8 cellular contexts compared by ENCODE assay signal in the genomic region with DNA sequence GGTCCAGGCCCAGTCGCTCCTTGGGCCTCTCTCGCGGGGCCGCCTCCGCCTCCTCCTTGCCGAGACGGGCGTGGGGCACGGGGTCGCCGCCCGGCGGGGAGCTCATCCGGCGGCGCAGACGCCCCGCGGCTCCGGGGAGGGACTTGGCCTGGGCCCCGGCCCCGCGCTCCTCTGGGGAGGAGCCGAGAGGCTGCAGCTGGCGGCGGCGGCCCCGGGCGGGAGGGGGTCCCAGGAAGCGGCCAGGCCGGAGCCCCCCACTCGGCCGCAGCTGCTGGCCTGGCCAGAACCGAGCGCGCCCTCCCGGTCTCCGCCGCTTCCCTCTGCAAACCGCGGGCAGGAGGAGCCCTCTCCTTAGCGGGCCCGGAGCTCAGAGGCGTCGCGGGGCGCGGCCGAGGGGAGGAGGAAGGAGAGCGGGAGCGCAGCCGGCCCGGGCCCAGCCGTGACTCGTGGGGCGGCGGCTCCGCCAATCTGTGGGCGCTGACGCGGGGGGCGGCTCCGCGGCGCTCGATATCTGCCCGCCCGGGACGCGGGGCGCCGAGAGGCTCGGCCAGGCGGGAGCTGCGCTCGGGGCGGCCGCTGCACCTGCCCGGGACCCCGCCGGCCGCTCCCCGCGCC. TPM values are rescaled to one million over a fixed set of nuclear protein-coding genes. Genes with fewer than 3 reads are reported as not detected.
DNase-seq lines count a peak whose midpoint lies in the region; ATAC-seq, FAIRE-seq and TF ChIP-seq lines count a peak whose summit lies in the region.

TSS of gene FAM20C (plus strand) at position 537 of the 615 bp plus-strand sequence. CDS start 629 bp downstream, outside the sequence.

- no peaks in the 10 kb centered on the region for H3K79me2 ChIP-seq in trophoblast cell (ENCODE audit: control insufficient read depth, insufficient read depth, low read length, poor library complexity)

- no peak for TF ChIP-seq EP300 in A549 (IDR thresholded peaks at IDR 0.05)

- no peak within 1 kb of the TSS for H3K9ac ChIP-seq in trophoblast cell (ENCODE audit: low read length)

- H2AFZ ChIP-seq in trophoblast cell (ENCODE audit: insufficient read depth, low read length, poor library complexity) = peak within 1 kb of the TSS; percentile 5

- H3K27me3 ChIP-seq in right cardiac atrium (ENCODE audit: control insufficient read depth, insufficient read depth) (no peaks in the 10 kb centered on the region), trophoblast cell (ENCODE audit: insufficient read depth, low read length) (peaks cover 37% of the 10 kb centered on the region)

- no peak for TF ChIP-seq CTCF in A549 (IDR thresholded peaks at IDR 0.05)
- no peak for TF ChIP-seq CTCF in astrocyte of the spinal cord (IDR thresholded peaks at IDR 0.05; ENCODE audit: low read depth, low read length)

- no peak within 1 kb of the TSS for H4K8ac ChIP-seq in trophoblast cell (ENCODE audit: low read depth, low read length)

- no peaks in the 10 kb centered on the region for H3K36me3 ChIP-seq in trophoblast cell (ENCODE audit: control insufficient read depth in 1 of 2, insufficient read depth in 2 of 2, low read length in 2 of 2)

- no peak within 1 kb of the TSS for H2BK120ac ChIP-seq in trophoblast cell (ENCODE audit: insufficient read depth, low read length, poor library complexity)

- 0% methylated on average over 6 of the region's 84 CpGs for WGBS in A549 (ENCODE audit: missing lambda C conversion rate)
- WGBS in right cardiac atrium = under 1% methylated on average over 84 of the region's 84 CpGs
- WGBS in trophoblast cell (ENCODE audit: extremely low coverage, insufficient coverage, insufficient read length) = no CpG with 5 or more reads among the region's 84 CpGs

- peak within 1 kb of the TSS; percentile 96 for H3K4me2 ChIP-seq in A549
- H3K4me2 ChIP-seq in trophoblast cell (ENCODE audit: low read length) = peak within 1 kb of the TSS; percentile 81

- no peak within 1 kb of the TSS for H3K4ac ChIP-seq in trophoblast cell (ENCODE audit: low read depth, low read length)

- DNase-seq in A549 (ENCODE audit: low read depth in 1 of 2, low spot score in 1 of 2) (peak; percentile 80 to 91), HS-5 (ENCODE audit: low read depth) (peak; percentile 36), SKM-1 (lab: John Stamatoyannopoulos, UW; ENCODE audit: unreplicated experiment) (peak; percentile 31), astrocyte of the spinal cord (ENCODE audit: low read depth, low spot score) (peak; percentile 94), right cardiac atrium (peak; percentile 92 to 97 (median 95)), trophoblast cell (peak in 1 of 2 donors; percentile 37), ureter (ENCODE audit: low spot score) (peak; percentile 84)

- ATAC-seq in A549 (peak; percentile 85 to 92), right cardiac atrium (peak; percentile 88 to 91), GM19328 (IDR thresholded peaks at IDR 0.05; ENCODE audit: unreplicated experiment) (no peak)

- no peaks in the 10 kb centered on the region for H3K79me1 ChIP-seq in trophoblast cell (ENCODE audit: low read length)

- H3K14ac ChIP-seq in trophoblast cell (ENCODE audit: low read length) = no peak within 1 kb of the TSS

- TF ChIP-seq POLR2A in A549 (IDR thresholded peaks at IDR 0.05; ENCODE audit: low read length) = peak; percentile 80

- H3K27ac ChIP-seq in A549 = peak within 1 kb of the TSS; percentile 96 to 97
- peak within 1 kb of the TSS; percentile 86 for H3K27ac ChIP-seq in right cardiac atrium (ENCODE audit: low read length)
- H3K27ac ChIP-seq in trophoblast cell (ENCODE audit: low read depth, low read length) = no peak within 1 kb of the TSS

- CTCF ChIA-PET in A549 (lab: Yijun Ruan, JAX) = interaction anchor here (0.6 to 1.5 kb wide), 3 partner anchors 12 to 70 kb away, joined by 3 read pairs; no protein-coding TSS in a partner anchor

- no peak for TF ChIP-seq RAD21 in A549 (conservative IDR thresholded peaks at IDR 0.05 in 1 of 2, IDR thresholded peaks at IDR 0.05 in 1 of 2)

- H3K4me3 ChIP-seq in A549 = peak within 1 kb of the TSS; percentile 97
- peak within 1 kb of the TSS; percentile 98 for H3K4me3 ChIP-seq in astrocyte of the spinal cord (ENCODE audit: low read depth, low read length)
- H3K4me3 ChIP-seq in right cardiac atrium (ENCODE audit: low read length) = peak within 1 kb of the TSS; percentile 86
- peak within 1 kb of the TSS; percentile 66 for H3K4me3 ChIP-seq in trophoblast cell (ENCODE audit: low read depth, low read length)

- H2BK12ac ChIP-seq in trophoblast cell (ENCODE audit: low read length) = no peak within 1 kb of the TSS

- POLR2A ChIA-PET in A549 (lab: Yijun Ruan, JAX) = interaction anchor here (0.7 to 1.2 kb wide), 3 partner anchors 17 to 334 kb away, joined by 3 to 6 read pairs (median 5); no protein-coding TSS in a partner anchor

- no peak for FAIRE-seq in A549 (lab: Jason Lieb, UNC)

- H2BK5ac ChIP-seq in trophoblast cell (ENCODE audit: low read depth, low read length, poor library complexity) = no peak within 1 kb of the TSS

- in situ Hi-C loops in astrocyte of the spinal cord (cut with HindIII; ENCODE audit: low sequenced_read_pairs) = no loop called here

- H4K91ac ChIP-seq in trophoblast cell (ENCODE audit: low read depth, low read length) = no peak within 1 kb of the TSS

- H4K12ac ChIP-seq in trophoblast cell (ENCODE audit: low read depth, low read length) = no peak within 1 kb of the TSS

- intact Hi-C loops in right cardiac atrium (cut with DNase I) = loop anchor here in 1 of 4 donors (5.0 kb wide), 1 partner anchor 40 kb away; no protein-coding TSS in a partner anchor

- H3K18ac ChIP-seq in trophoblast cell (ENCODE audit: low read length) = no peak within 1 kb of the TSS

- no peak within 1 kb of the TSS for H3K23ac ChIP-seq in trophoblast cell (ENCODE audit: low read length)

- H3K9me3 ChIP-seq in A549 (no peaks in the 10 kb centered on the region), right cardiac atrium (ENCODE audit: control insufficient read depth, low read length) (no peaks in the 10 kb centered on the region), trophoblast cell (ENCODE audit: insufficient read depth, low read depth, low read length) (peaks cover 4% of the 10 kb centered on the region)

- H3K4me1 ChIP-seq in A549 = peaks cover 21% of the 10 kb centered on the region
- H3K4me1 ChIP-seq in right cardiac atrium (ENCODE audit: control insufficient read depth, insufficient read depth, low read length) = no peaks in the 10 kb centered on the region
- H3K4me1 ChIP-seq in trophoblast cell (ENCODE audit: control insufficient read depth in 1 of 2, insufficient read depth in 2 of 2, low read length in 2 of 2) = peaks cover 0 to 4% of the 10 kb centered on the region in 2 experiments

- H2AK5ac ChIP-seq in trophoblast cell (ENCODE audit: low read length) = no peak within 1 kb of the TSS

TF ChIP-seq in A549, 52 proteins besides CTCF, POLR2A, EP300 and RAD21 (continues in another document):
- TF ChIP-seq, protein P1, sequence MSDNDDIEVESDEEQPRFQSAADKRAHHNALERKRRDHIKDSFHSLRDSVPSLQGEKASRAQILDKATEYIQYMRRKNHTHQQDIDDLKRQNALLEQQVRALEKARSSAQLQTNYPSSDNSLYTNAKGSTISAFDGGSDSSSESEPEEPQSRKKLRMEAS (IDR thresholded peaks at IDR 0.05) = peak; percentile 75
- TF ChIP-seq HMGXB4 (CRISPR knock-in tag; IDR thresholded peaks at IDR 0.05; ENCODE audit: borderline replicate concordance) = no peak
- TF ChIP-seq BCL3 (IDR thresholded peaks at IDR 0.05) = peak; percentile 82; the same call in 2 of the 3 replicates
- TF ChIP-seq JUN (IDR thresholded peaks at IDR 0.05) = peak; percentile 35 to 78; a peak in 4 of 5 replicates
- TF ChIP-seq, protein P2, sequence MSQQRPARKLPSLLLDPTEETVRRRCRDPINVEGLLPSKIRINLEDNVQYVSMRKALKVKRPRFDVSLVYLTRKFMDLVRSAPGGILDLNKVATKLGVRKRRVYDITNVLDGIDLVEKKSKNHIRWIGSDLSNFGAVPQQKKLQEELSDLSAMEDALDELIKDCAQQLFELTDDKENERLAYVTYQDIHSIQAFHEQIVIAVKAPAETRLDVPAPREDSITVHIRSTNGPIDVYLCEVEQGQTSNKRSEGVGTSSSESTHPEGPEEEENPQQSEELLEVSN (IDR thresholded peaks at IDR 0.05; ENCODE audit: borderline replicate concordance, low read depth) = peak; percentile 83
- TF ChIP-seq PHF8 (IDR thresholded peaks at IDR 0.05; ENCODE audit: borderline replicate concordance, low read depth) = peak; percentile 81
- no peak for TF ChIP-seq FOXS1 (CRISPR knock-in tag; IDR thresholded peaks at IDR 0.05)
- TF ChIP-seq MAZ (IDR thresholded peaks at IDR 0.05; ENCODE audit: borderline replicate concordance, low read depth, low read length) = no peak

RNA-seq across cellular contexts. Expression of gene FAM20C, which starts in this region (rescaled TPM):
- polyA plus RNA-seq in A549 (2011; rRNA removed) (5.6 and 7.6 TPM in 2 replicates), A549 (2017; fragmentation: RNase III; extraction: RNeasy Plus Mini Kit Qiagen cat#74134 plus additional on column Dnase treatment) (15.5 to 20.3 TPM (median 17.8 TPM) in 3 replicates), right cardiac atrium (17.6 TPM)
- 15.2 and 19.4 TPM in 2 replicates for polyA plus RNA-seq in A549 (2012; cell fraction: cytosol; rRNA removed)
- 21.9 and 28.3 TPM in 2 replicates for polyA plus RNA-seq in A549 (2012; cell fraction: nucleus; rRNA removed)
- 7.1 and 8.6 TPM in 2 replicates for polyA minus RNA-seq in A549 (2011; rRNA and poly(A)+ RNA removed)
- total RNA-seq in right cardiac atrium (10 to 100 TPM; 25.3 to 46.3 (median 33.9) TPM), ureter (33.8 TPM)
- polyA plus RNA-seq in trophoblast cell (2013) = 0.24 and 0.33 TPM in 2 replicates
